ENCODE assay signal across 18 cellular contexts in genomic region chr17:71337903-71338302, GRCh38.
DNase-seq lines count a peak whose midpoint lies in the region; ATAC-seq, FAIRE-seq and TF ChIP-seq lines count a peak whose summit lies in the region.
"Had no signal": no experiment of that assay in that cellular context is flagged by ENCODE, and none has a peak within 500 bp of the region (broad histone marks: within the 10 kb centered on the region; RNA-seq: fewer than 3 reads in every experiment).

No MANE protein-coding gene starts in this region.

- no peak overlapping the region for H3K4me3 ChIP-seq in SK-N-SH (ENCODE audit: low read depth in 2 of 2, low read length in 1 of 2)
- H3K4me3 ChIP-seq in adipocyte (ENCODE audit: low read length), result peak overlapping the region; percentile 29
- peak overlapping the region; percentile 46 for H3K4me3 ChIP-seq in fibroblast of villous mesenchyme (ENCODE audit: low read depth, low read length)
- H3K4me3 ChIP-seq in suprapubic skin, result peak overlapping the region; percentile 7
- H3K4me3 ChIP-seq: vagina had no signal

- CTCF ChIA-PET in SK-N-SH (lab: Yijun Ruan, JAX), result no interaction called here

- H3K27me3 ChIP-seq in SK-N-SH (ENCODE audit: insufficient read depth) (no peaks in the 10 kb centered on the region), adipocyte (replicated peaks; ENCODE audit: control insufficient read depth, insufficient read depth, low read length) (no peaks in the 10 kb centered on the region), suprapubic skin (no peaks in the 10 kb centered on the region)
- H3K27me3 ChIP-seq: neutrophil, vagina had no signal

- H4K20me1 ChIP-seq in SK-N-SH (ENCODE audit: insufficient read depth), result no peaks in the 10 kb centered on the region

- DNase-seq in SK-N-SH, result no peak
- DNase-seq in adipocyte (ENCODE audit: low read depth), result peak; percentile 3
- DNase-seq in fibroblast of villous mesenchyme (ENCODE audit: low read depth), result peak; percentile 49
- DNase-seq in suprapubic skin (ENCODE audit: low spot score in 2 of 2), result no peak
- DNase-seq in GM12891 (ENCODE audit: insufficient read length, low spot score), result no peak
- DNase-seq in activated gamma-delta T cell (lab: John Stamatoyannopoulos, UW), result no peak
- DNase-seq: 8988T; activated CD8-positive, alpha-beta T cell treated with anti-CD3 and anti-CD28 coated beads for 36 hours; activated naive CD4-positive, alpha-beta T cell treated with Interleukin-2 at 50 U/mL for 16 hours; activated T-cell treated with anti-CD3 and anti-CD28 coated beads, Interleukin-2, amount 50 U/mL, for 1 hour; cerebellar nuclear complex; SIG-M5; T-helper 2 cell had no signal

- peak overlapping the region; percentile 37; the same call in 1 of the 2 replicates for H2AFZ ChIP-seq in SK-N-SH (ENCODE audit: low read depth)

- H3K4me1 ChIP-seq in SK-N-SH (ENCODE audit: control insufficient read depth in 1 of 2, insufficient read depth in 2 of 2, low read depth in 1 of 2, low read length in 1 of 2) (no peaks in the 10 kb centered on the region; a peak in 1 of 4 replicates), adipocyte (ENCODE audit: control insufficient read depth, insufficient read depth, low read length) (peaks cover 31% of the 10 kb centered on the region), suprapubic skin (peaks cover 24% of the 10 kb centered on the region)
- H3K4me1 ChIP-seq: vagina had no signal

- FAIRE-seq in GM12891 (lab: Jason Lieb, UNC), result no peak

- H3F3A ChIP-seq in SK-N-SH (replicated peaks; ENCODE audit: insufficient read depth), result no peaks in the 10 kb centered on the region

- H3K4me2 ChIP-seq in SK-N-SH, result peak overlapping the region; percentile 5; the same call in 1 of the 2 replicates

- TF ChIP-seq EP300 in SK-N-SH (IDR thresholded peaks at IDR 0.05; ENCODE audit: borderline replicate concordance in 1 of 2, low read depth in 1 of 2, low read length in 1 of 2) (no peak), suprapubic skin (IDR thresholded peaks at IDR 0.05) (no peak)

- TF ChIP-seq CTCF in SK-N-SH (IDR thresholded peaks at IDR 0.05), result no peak
- no peak for TF ChIP-seq CTCF in fibroblast of villous mesenchyme (IDR thresholded peaks at IDR 0.05; ENCODE audit: insufficient read depth, low read depth, low read length)
- no peak for TF ChIP-seq CTCF in suprapubic skin (IDR thresholded peaks at IDR 0.05)

- H3K27ac ChIP-seq in SK-N-SH (ENCODE audit: low read depth in 2 of 2, low read length in 1 of 2) (no peak overlapping the region; a peak in 1 of 4 replicates), suprapubic skin (no peak overlapping the region)
- H3K27ac ChIP-seq: HL-60, neutrophil, vagina had no signal

- H3K36me3 ChIP-seq in SK-N-SH (replicated peaks in 1 of 2; ENCODE audit: control insufficient read depth in 1 of 2, insufficient read depth in 2 of 2, low read length in 1 of 2) (no peaks in the 10 kb centered on the region), adipocyte (ENCODE audit: control insufficient read depth, insufficient read depth, low read length, severe bottlenecking) (no peaks in the 10 kb centered on the region), suprapubic skin (no peaks in the 10 kb centered on the region)
- H3K36me3 ChIP-seq: neutrophil, vagina had no signal

- H3K9me3 ChIP-seq in SK-N-SH (no peaks in the 10 kb centered on the region), adipocyte (ENCODE audit: control insufficient read depth, low read length) (no peaks in the 10 kb centered on the region), suprapubic skin (no peaks in the 10 kb centered on the region)
- H3K9me3 ChIP-seq: neutrophil, vagina had no signal

- 92% methylated on average over 2 of the region's 2 CpGs for WGBS in SK-N-SH (ENCODE audit: low lambda C conversion rate)
- WGBS in suprapubic skin, result 57% methylated on average over 2 of the region's 2 CpGs

- TF ChIP-seq POLR2A in suprapubic skin (IDR thresholded peaks at IDR 0.05) (no peak), GM12891 (IDR thresholded peaks at IDR 0.05; ENCODE audit: low read depth, low read length) (no peak)

- H3K9ac ChIP-seq in SK-N-SH (no peak overlapping the region), adipocyte (ENCODE audit: low read length) (no peak overlapping the region)

- no peak for TF ChIP-seq RAD21 in SK-N-SH (IDR thresholded peaks at IDR 0.05; ENCODE audit: low read length)

- ATAC-seq in SK-N-SH treated with all-trans-retinoic acid at 6 μM for 48 hours (no peak), HG02970 (IDR thresholded peaks at IDR 0.05; ENCODE audit: low FRiP score, unreplicated experiment) (no peak)
- ATAC-seq: activated CD8-positive, alpha-beta T cell treated with anti-CD3 and anti-CD28 coated beads for 36 hours had no signal

- no peaks in the 10 kb centered on the region for H3K79me2 ChIP-seq in SK-N-SH (ENCODE audit: insufficient read depth)

- POLR2A ChIA-PET in SK-N-SH (lab: Yijun Ruan, JAX), result interaction anchor here (0.7 kb wide), 1 partner anchor 233 kb away, joined by 3 read pairs; no protein-coding TSS in a partner anchor

- H3K9me2 ChIP-seq in SK-N-SH, result no peaks in the 10 kb centered on the region

TF ChIP-seq in SK-N-SH treated with all-trans-retinoic acid at 6 μM for 48 hours, 23 proteins besides CTCF, POLR2A, EP300 and RAD21 (continues in another document):
- no peak for TF ChIP-seq ZNF70 (CRISPR knock-in tag; IDR thresholded peaks at IDR 0.05)
- no peak for TF ChIP-seq ZFP30 (CRISPR knock-in tag; IDR thresholded peaks at IDR 0.05)
- TF ChIP-seq, protein P1, sequence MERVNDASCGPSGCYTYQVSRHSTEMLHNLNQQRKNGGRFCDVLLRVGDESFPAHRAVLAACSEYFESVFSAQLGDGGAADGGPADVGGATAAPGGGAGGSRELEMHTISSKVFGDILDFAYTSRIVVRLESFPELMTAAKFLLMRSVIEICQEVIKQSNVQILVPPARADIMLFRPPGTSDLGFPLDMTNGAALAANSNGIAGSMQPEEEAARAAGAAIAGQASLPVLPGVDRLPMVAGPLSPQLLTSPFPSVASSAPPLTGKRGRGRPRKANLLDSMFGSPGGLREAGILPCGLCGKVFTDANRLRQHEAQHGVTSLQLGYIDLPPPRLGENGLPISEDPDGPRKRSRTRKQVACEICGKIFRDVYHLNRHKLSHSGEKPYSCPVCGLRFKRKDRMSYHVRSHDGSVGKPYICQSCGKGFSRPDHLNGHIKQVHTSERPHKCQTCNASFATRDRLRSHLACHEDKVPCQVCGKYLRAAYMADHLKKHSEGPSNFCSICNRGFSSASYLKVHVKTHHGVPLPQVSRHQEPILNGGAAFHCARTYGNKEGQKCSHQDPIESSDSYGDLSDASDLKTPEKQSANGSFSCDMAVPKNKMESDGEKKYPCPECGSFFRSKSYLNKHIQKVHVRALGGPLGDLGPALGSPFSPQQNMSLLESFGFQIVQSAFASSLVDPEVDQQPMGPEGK (CRISPR knock-in tag; IDR thresholded peaks at IDR 0.05; ENCODE audit: borderline replicate concordance), result no peak
- no peak for TF ChIP-seq ESRRG (CRISPR knock-in tag; IDR thresholded peaks at IDR 0.05)

TF ChIP-seq in GM12891, 5 proteins besides CTCF, POLR2A, EP300 and RAD21:
- TF ChIP-seq SPI1 (IDR thresholded peaks at IDR 0.05; ENCODE audit: low read depth, low read length) (no peak), POU2F2 (IDR thresholded peaks at IDR 0.05; ENCODE audit: low read depth, low read length) (no peak), PAX5 (IDR thresholded peaks at IDR 0.05; ENCODE audit: insufficient read depth, low read length, severe bottlenecking) (no peak), TAF1 (IDR thresholded peaks at IDR 0.05; ENCODE audit: low read depth, low read length) (no peak)
TF ChIP-seq in GM12891: peak in this region for 0.

Comparison
In these comparisons a context has a peak if more than half of its experiments do, and no peak if none do; other contexts are left out.
1. DNase-seq: peak in adipocyte (single experiment) and fibroblast of villous mesenchyme (single experiment); none in SK-N-SH (single experiment), suprapubic skin (0 of 2), GM12891 (single experiment) and activated gamma-delta T cell (single experiment).
2. H3K4me3 ChIP-seq: peak in adipocyte (single experiment), fibroblast of villous mesenchyme (single experiment) and suprapubic skin (single experiment); none in SK-N-SH (0 of 2).